In genomic region chr7:12322287-12322902, GRCh38 we compare ENCODE assay signal across 9 cellular contexts.
A peak's percentile ranks its signal among the peaks of the same experiment; 100 is the strongest.
DNase-seq lines count a peak whose midpoint lies in the region; ATAC-seq and TF ChIP-seq lines count a peak whose summit lies in the region.
"Had no signal": no experiment of that assay in that cellular context is flagged by ENCODE, and none has a peak within 500 bp of the region (broad histone marks: within the 10 kb centered on the region; RNA-seq: fewer than 3 reads in every experiment).

No MANE protein-coding gene starts in this region.

- TF ChIP-seq POLR2A in heart left ventricle (IDR thresholded peaks at IDR 0.05) = no peak

- DNase-seq in heart left ventricle (no peak), left cardiac atrium (no peak), NCI-H2081 treated with DMSO at 0.1 percent for 48 hours (lab: John Stamatoyannopoulos, UW) (peak; percentile 25), dermis blood vessel endothelial cell (peak; percentile 59), neural crest cell (ENCODE audit: low read depth, low spot score) (no peak), sciatic nerve (ENCODE audit: low spot score) (no peak), activated gamma-delta T cell (lab: John Stamatoyannopoulos, UW) (no peak)
- no peak for DNase-seq in stimulated activated CD4-positive, alpha-beta T cell treated with anti-CD3 and anti-CD28 coated beads, Interleukin-2, amount 100 ng/mL, for 48 hours

- no peaks in the 10 kb centered on the region for H3K27me3 Mint-ChIP-seq in neural crest cell (ENCODE audit: low read depth)

- H3K27ac ChIP-seq in heart left ventricle = no peak overlapping the region

- H3K27me3 ChIP-seq in heart left ventricle = peaks cover 0 to under 1% (median 0%) of the 10 kb centered on the region in 9 donors

- H3K27ac Mint-ChIP-seq in neural crest cell (ENCODE audit: unreplicated experiment) = no peak overlapping the region
- H3K27ac Mint-ChIP-seq: activated T-cell treated with anti-CD3 and anti-CD28 coated beads, Interleukin-2, amount 50 U/mL, for 72 hours had no signal

- no peaks in the 10 kb centered on the region for H3K4me1 Mint-ChIP-seq in neural crest cell

- H3K4me1 ChIP-seq in heart left ventricle = no peaks in the 10 kb centered on the region

- ATAC-seq in heart left ventricle = no peak
- no peak for ATAC-seq in left cardiac atrium
- no peak for ATAC-seq in sciatic nerve

- intact Hi-C loops in heart left ventricle (cut with DNase I) = loop anchor here (1.0 to 5.0 kb wide), 10 partner anchors 250 to 896 kb away; partner anchors contain the start of gene THSD7A (in 1 of the 10)
- intact Hi-C loops in left cardiac atrium (cut with DNase I) = loop anchor here (2.0 to 5.0 kb wide), 3 partner anchors 255 to 895 kb away; no protein-coding TSS in a partner anchor
- intact Hi-C loops in sciatic nerve (cut with DNase I) = no loop called here

- WGBS in heart left ventricle, 4 donors = 49 to 56% (median 52%) methylated on average over 5 of the region's 5 CpGs

- H3K9me3 ChIP-seq in heart left ventricle = no peaks in the 10 kb centered on the region

- H3K4me3 Mint-ChIP-seq in neural crest cell = no peak overlapping the region
- H3K4me3 Mint-ChIP-seq: activated T-cell treated with anti-CD3 and anti-CD28 coated beads, Interleukin-2, amount 50 U/mL, for 72 hours had no signal

- TF ChIP-seq CTCF in heart left ventricle (IDR thresholded peaks at IDR 0.05) (peak; percentile 49 to 78 (median 66)), neural crest cell (conservative IDR thresholded peaks at IDR 0.05) (peak; percentile 90)

- H3K36me3 ChIP-seq in heart left ventricle = no peaks in the 10 kb centered on the region

- no peak overlapping the region for H3K4me3 ChIP-seq in heart left ventricle

- no peaks in the 10 kb centered on the region for H3K9me3 Mint-ChIP-seq in neural crest cell
- H3K9me3 Mint-ChIP-seq: activated T-cell treated with anti-CD3 and anti-CD28 coated beads, Interleukin-2, amount 50 U/mL, for 72 hours had no signal

- no peaks in the 10 kb centered on the region for H3K36me3 Mint-ChIP-seq in neural crest cell (ENCODE audit: low read depth)

Comparison
In these comparisons a context has a peak if more than half of its experiments do, and no peak if none do; other contexts are left out.
1. DNase-seq: peak in NCI-H2081 treated with DMSO at 0.1 percent for 48 hours (single experiment) and dermis blood vessel endothelial cell (single experiment); none in heart left ventricle (0 of 5), left cardiac atrium (single experiment), neural crest cell (single experiment), sciatic nerve (single experiment), activated gamma-delta T cell (single experiment) and stimulated activated CD4-positive, alpha-beta T cell treated with anti-CD3 and anti-CD28 coated beads, Interleukin-2, amount 100 ng/mL, for 48 hours (0 of 2).